1 cellular context compared by ENCODE assay signal in the genomic region with DNA sequence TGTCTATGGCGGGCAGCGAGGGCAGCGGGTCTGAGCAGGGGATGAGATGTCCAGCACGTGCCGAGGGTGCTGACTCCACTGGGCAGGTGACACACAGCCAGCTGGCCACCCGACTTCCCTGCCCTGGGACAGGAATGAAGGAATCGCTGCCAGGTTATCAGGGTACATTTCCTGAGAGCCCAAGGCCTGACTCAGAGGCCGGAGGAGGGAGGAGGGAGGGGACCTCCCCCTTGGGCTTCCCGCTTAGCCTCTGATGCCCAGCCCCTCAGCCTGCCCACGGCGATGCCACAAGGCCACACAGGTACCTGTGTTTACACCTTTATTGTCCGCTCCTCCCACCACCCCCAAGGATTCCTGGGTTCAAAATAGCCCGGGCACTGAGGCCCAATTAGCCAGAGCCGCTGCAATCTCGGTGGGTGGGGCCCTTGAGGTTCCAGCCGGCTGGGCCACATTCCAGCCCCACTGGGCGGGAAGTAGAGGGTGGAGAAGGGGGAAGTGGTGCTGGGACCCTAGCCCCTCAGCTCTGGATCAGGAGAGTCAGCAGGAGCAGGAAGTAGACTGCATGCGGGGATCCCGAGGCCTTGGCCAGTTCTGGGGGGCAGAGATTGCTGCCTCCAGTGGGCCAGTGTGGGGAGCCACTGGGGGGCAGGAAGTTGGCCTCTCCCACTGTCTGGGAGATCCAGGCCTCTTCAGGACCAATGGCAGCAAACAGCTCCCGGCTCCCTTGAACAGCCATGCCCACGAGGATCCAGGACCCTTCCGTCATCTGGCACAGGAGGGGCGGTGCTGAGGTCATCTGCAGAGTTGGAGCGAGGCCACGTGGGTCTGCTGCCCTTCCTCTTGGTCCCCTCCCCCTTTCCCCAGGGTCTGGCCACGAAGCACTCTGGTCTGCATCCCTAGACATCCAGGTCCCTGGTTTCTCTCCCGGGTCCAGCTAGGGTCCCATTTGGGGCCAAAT.
TF ChIP-seq lines count a peak whose summit lies in the region.

No MANE protein-coding gene starts in this region.

TF ChIP-seq in HepG2, 621 proteins besides CTCF, POLR2A, EP300 and RAD21 (continued from another document and continues in another):
- TF ChIP-seq, protein P1, sequence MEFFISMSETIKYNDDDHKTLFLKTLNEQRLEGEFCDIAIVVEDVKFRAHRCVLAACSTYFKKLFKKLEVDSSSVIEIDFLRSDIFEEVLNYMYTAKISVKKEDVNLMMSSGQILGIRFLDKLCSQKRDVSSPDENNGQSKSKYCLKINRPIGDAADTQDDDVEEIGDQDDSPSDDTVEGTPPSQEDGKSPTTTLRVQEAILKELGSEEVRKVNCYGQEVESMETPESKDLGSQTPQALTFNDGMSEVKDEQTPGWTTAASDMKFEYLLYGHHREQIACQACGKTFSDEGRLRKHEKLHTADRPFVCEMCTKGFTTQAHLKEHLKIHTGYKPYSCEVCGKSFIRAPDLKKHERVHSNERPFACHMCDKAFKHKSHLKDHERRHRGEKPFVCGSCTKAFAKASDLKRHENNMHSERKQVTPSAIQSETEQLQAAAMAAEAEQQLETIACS (CRISPR knock-in tag; IDR thresholded peaks at IDR 0.05) = 0 out of 2 replicates have a peak, but pooled peaks have one; percentile 14
- TF ChIP-seq ZNF772 (CRISPR knock-in tag; IDR thresholded peaks at IDR 0.05) = no peak
- no peak for TF ChIP-seq ZFP36L2 (CRISPR knock-in tag; IDR thresholded peaks at IDR 0.05)
- TF ChIP-seq ZNF484 (CRISPR knock-in tag; IDR thresholded peaks at IDR 0.05; ENCODE audit: borderline replicate concordance, low read depth) = no peak
- TF ChIP-seq, protein P2, sequence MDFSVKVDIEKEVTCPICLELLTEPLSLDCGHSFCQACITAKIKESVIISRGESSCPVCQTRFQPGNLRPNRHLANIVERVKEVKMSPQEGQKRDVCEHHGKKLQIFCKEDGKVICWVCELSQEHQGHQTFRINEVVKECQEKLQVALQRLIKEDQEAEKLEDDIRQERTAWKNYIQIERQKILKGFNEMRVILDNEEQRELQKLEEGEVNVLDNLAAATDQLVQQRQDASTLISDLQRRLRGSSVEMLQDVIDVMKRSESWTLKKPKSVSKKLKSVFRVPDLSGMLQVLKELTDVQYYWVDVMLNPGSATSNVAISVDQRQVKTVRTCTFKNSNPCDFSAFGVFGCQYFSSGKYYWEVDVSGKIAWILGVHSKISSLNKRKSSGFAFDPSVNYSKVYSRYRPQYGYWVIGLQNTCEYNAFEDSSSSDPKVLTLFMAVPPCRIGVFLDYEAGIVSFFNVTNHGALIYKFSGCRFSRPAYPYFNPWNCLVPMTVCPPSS (IDR thresholded peaks at IDR 0.05) = no peak
- peak; percentile 16; the same call in 1 of the 2 replicates for TF ChIP-seq POLR2AphosphoS5 (IDR thresholded peaks at IDR 0.05; ENCODE audit: low read depth, low read length)
- no peak for TF ChIP-seq HOXA7 (CRISPR knock-in tag; IDR thresholded peaks at IDR 0.05)
- TF ChIP-seq, protein P3, sequence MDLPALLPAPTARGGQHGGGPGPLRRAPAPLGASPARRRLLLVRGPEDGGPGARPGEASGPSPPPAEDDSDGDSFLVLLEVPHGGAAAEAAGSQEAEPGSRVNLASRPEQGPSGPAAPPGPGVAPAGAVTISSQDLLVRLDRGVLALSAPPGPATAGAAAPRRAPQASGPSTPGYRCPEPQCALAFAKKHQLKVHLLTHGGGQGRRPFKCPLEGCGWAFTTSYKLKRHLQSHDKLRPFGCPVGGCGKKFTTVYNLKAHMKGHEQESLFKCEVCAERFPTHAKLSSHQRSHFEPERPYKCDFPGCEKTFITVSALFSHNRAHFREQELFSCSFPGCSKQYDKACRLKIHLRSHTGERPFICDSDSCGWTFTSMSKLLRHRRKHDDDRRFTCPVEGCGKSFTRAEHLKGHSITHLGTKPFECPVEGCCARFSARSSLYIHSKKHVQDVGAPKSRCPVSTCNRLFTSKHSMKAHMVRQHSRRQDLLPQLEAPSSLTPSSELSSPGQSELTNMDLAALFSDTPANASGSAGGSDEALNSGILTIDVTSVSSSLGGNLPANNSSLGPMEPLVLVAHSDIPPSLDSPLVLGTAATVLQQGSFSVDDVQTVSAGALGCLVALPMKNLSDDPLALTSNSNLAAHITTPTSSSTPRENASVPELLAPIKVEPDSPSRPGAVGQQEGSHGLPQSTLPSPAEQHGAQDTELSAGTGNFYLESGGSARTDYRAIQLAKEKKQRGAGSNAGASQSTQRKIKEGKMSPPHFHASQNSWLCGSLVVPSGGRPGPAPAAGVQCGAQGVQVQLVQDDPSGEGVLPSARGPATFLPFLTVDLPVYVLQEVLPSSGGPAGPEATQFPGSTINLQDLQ (CRISPR knock-in tag; IDR thresholded peaks at IDR 0.05) = no peak
- TF ChIP-seq CENPT (CRISPR knock-in tag; IDR thresholded peaks at IDR 0.05; ENCODE audit: low read depth) = no peak
- TF ChIP-seq, protein P4, sequence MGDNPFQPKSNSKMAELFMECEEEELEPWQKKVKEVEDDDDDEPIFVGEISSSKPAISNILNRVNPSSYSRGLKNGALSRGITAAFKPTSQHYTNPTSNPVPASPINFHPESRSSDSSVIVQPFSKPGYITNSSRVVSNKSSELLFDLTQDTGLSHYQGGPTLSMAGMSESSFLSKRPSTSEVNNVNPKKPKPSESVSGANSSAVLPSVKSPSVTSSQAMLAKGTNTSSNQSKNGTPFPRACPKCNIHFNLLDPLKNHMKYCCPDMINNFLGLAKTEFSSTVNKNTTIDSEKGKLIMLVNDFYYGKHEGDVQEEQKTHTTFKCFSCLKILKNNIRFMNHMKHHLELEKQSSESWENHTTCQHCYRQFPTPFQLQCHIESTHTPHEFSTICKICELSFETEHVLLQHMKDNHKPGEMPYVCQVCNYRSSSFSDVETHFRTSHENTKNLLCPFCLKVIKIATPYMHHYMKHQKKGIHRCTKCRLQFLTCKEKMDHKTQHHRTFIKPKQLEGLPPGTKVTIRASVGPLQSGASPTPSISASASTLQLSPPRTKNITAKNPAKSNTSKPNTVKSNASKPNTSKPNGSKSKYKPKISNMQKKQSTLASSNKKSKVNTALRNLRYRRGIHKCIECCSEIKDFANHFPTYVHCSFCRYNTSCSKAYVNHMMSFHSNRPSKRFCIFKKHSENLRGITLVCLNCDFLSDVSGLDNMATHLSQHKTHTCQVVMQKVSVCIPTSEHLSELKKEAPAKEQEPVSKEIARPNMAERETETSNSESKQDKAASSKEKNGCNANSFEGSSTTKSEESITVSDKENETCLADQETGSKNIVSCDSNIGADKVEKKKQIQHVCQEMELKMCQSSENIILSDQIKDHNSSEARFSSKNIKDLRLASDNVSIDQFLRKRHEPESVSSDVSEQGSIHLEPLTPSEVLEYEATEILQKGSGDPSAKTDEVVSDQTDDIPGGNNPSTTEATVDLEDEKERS (CRISPR knock-in tag; IDR thresholded peaks at IDR 0.05) = no peak
- no peak for TF ChIP-seq ARNT2 (CRISPR knock-in tag; IDR thresholded peaks at IDR 0.05; ENCODE audit: low read depth)
- TF ChIP-seq KAT7 (CRISPR knock-in tag; IDR thresholded peaks at IDR 0.05; ENCODE audit: borderline replicate concordance) = no peak
- no peak for TF ChIP-seq ZNF33B (CRISPR knock-in tag; IDR thresholded peaks at IDR 0.05)
- no peak for TF ChIP-seq ZFP37 (CRISPR knock-in tag; IDR thresholded peaks at IDR 0.05; ENCODE audit: borderline replicate concordance)
- no peak for TF ChIP-seq RORA (CRISPR knock-in tag; IDR thresholded peaks at IDR 0.05)
- TF ChIP-seq, protein P5, sequence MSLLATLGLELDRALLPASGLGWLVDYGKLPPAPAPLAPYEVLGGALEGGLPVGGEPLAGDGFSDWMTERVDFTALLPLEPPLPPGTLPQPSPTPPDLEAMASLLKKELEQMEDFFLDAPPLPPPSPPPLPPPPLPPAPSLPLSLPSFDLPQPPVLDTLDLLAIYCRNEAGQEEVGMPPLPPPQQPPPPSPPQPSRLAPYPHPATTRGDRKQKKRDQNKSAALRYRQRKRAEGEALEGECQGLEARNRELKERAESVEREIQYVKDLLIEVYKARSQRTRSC (CRISPR knock-in tag; IDR thresholded peaks at IDR 0.05; ENCODE audit: low read depth) = no peak
- TF ChIP-seq ZNF7 (CRISPR knock-in tag; IDR thresholded peaks at IDR 0.05) = no peak
- no peak for TF ChIP-seq SNAPC2 (CRISPR knock-in tag; IDR thresholded peaks at IDR 0.05)
- TF ChIP-seq, protein P6, sequence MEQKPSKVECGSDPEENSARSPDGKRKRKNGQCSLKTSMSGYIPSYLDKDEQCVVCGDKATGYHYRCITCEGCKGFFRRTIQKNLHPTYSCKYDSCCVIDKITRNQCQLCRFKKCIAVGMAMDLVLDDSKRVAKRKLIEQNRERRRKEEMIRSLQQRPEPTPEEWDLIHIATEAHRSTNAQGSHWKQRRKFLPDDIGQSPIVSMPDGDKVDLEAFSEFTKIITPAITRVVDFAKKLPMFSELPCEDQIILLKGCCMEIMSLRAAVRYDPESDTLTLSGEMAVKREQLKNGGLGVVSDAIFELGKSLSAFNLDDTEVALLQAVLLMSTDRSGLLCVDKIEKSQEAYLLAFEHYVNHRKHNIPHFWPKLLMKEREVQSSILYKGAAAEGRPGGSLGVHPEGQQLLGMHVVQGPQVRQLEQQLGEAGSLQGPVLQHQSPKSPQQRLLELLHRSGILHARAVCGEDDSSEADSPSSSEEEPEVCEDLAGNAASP (CRISPR knock-in tag; IDR thresholded peaks at IDR 0.05; ENCODE audit: borderline replicate concordance) = no peak
- TF ChIP-seq, protein P7, sequence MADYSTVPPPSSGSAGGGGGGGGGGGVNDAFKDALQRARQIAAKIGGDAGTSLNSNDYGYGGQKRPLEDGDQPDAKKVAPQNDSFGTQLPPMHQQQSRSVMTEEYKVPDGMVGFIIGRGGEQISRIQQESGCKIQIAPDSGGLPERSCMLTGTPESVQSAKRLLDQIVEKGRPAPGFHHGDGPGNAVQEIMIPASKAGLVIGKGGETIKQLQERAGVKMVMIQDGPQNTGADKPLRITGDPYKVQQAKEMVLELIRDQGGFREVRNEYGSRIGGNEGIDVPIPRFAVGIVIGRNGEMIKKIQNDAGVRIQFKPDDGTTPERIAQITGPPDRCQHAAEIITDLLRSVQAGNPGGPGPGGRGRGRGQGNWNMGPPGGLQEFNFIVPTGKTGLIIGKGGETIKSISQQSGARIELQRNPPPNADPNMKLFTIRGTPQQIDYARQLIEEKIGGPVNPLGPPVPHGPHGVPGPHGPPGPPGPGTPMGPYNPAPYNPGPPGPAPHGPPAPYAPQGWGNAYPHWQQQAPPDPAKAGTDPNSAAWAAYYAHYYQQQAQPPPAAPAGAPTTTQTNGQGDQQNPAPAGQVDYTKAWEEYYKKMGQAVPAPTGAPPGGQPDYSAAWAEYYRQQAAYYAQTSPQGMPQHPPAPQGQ (CRISPR knock-in tag; IDR thresholded peaks at IDR 0.05; ENCODE audit: borderline replicate concordance) = no peak
- peak; percentile 95 for TF ChIP-seq BHLHE40 (IDR thresholded peaks at IDR 0.05; ENCODE audit: low read length)
- TF ChIP-seq CENPX (CRISPR knock-in tag; IDR thresholded peaks at IDR 0.05) = no peak
- no peak for TF ChIP-seq GFI1 (CRISPR knock-in tag; IDR thresholded peaks at IDR 0.05; ENCODE audit: borderline replicate concordance)
- TF ChIP-seq, protein P8, sequence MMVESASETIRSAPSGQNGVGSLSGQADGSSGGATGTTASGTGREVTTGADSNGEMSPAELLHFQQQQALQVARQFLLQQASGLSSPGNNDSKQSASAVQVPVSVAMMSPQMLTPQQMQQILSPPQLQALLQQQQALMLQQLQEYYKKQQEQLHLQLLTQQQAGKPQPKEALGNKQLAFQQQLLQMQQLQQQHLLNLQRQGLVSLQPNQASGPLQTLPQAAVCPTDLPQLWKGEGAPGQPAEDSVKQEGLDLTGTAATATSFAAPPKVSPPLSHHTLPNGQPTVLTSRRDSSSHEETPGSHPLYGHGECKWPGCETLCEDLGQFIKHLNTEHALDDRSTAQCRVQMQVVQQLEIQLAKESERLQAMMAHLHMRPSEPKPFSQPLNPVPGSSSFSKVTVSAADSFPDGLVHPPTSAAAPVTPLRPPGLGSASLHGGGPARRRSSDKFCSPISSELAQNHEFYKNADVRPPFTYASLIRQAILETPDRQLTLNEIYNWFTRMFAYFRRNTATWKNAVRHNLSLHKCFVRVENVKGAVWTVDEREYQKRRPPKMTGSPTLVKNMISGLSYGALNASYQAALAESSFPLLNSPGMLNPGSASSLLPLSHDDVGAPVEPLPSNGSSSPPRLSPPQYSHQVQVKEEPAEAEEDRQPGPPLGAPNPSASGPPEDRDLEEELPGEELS (CRISPR knock-in tag; IDR thresholded peaks at IDR 0.05) = no peak; the same call in 1 of the 2 replicates
- TF ChIP-seq ZNF891 (CRISPR knock-in tag; IDR thresholded peaks at IDR 0.05) = peak; percentile 40; the same call in 1 of the 2 replicates
- peak; percentile 23; the same call in 1 of the 2 replicates for TF ChIP-seq ZSCAN21 (CRISPR knock-in tag; IDR thresholded peaks at IDR 0.05; ENCODE audit: borderline replicate concordance)
- TF ChIP-seq ZNF644 (CRISPR knock-in tag; IDR thresholded peaks at IDR 0.05; ENCODE audit: low read depth) = peak; percentile 7; the same call in 1 of the 2 replicates
- no peak; the same call in 1 of the 2 replicates for TF ChIP-seq NFIB (CRISPR knock-in tag; IDR thresholded peaks at IDR 0.05; ENCODE audit: borderline replicate concordance)
- no peak for TF ChIP-seq NFKBIZ (CRISPR knock-in tag; IDR thresholded peaks at IDR 0.05)
- no peak for TF ChIP-seq IRX3 (CRISPR knock-in tag; IDR thresholded peaks at IDR 0.05; ENCODE audit: borderline replicate concordance, low read depth)
- peak; percentile 49; the same call in 1 of the 2 replicates for TF ChIP-seq HES4 (CRISPR knock-in tag; IDR thresholded peaks at IDR 0.05; ENCODE audit: borderline replicate concordance)
- no peak for TF ChIP-seq ZNF235 (CRISPR knock-in tag; IDR thresholded peaks at IDR 0.05; ENCODE audit: borderline replicate concordance)
- TF ChIP-seq ZNF24 (IDR thresholded peaks at IDR 0.05) = no peak
- TF ChIP-seq ZC3H13 (CRISPR knock-in tag; IDR thresholded peaks at IDR 0.05) = no peak
- TF ChIP-seq, protein P9, sequence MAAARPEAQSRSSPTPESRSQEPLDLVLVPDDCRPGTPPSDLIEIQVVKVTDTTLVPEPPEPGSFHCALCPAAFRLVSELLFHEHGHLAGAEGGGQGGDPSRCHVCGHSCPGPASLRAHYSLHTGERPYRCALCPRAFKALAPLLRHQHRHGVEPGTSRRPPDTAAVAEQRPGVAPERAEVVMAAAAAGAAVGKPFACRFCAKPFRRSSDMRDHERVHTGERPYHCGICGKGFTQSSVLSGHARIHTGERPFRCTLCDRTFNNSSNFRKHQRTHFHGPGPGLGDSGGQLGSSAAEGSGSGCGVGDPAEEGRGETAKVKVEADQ (CRISPR knock-in tag; IDR thresholded peaks at IDR 0.05; ENCODE audit: borderline replicate concordance) = 0 out of 2 replicates have a peak, but pooled peaks have one; percentile 63
- TF ChIP-seq RFX5 (IDR thresholded peaks at IDR 0.05; ENCODE audit: low read depth, low read length) = 0 out of 2 replicates have a peak, but pooled peaks have one; percentile 12
- TF ChIP-seq, protein P10, sequence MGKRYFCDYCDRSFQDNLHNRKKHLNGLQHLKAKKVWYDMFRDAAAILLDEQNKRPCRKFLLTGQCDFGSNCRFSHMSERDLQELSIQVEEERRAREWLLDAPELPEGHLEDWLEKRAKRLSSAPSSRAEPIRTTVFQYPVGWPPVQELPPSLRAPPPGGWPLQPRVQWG (CRISPR knock-in tag; IDR thresholded peaks at IDR 0.05; ENCODE audit: borderline replicate concordance, low read depth) = no peak
